In the genomic region with DNA sequence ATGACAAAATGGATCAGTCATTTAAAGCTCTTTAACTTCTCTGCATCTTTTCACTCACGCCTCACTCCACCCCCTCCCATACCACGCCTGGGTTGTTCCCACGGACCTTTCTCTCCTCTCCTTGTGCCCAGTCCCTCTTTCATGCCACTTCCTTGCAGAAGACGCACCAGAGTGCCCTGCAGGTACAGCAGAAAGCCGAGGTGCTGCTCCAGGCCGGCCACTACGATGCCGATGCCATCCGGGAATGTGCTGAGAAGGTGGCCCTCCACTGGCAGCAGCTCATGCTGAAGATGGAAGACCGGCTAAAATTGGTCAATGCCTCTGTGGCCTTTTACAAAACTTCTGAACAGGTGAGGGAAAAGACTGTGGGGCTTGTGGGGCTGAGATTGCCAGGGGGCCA, we compare ENCODE assay signal across 28 cellular contexts.
"Had no signal": no experiment of that assay in that cellular context is flagged by ENCODE, and none has a peak within 500 bp of the region (broad histone marks: within the 10 kb centered on the region; RNA-seq: fewer than 3 reads in every experiment).

No MANE protein-coding gene starts in this region.

- H3K4me3 ChIP-seq: stomach, suprapubic skin, testis, thoracic aorta, thyroid gland, tibial artery, tibial nerve, transverse colon, upper lobe of left lung, upper lobe of right lung, uterus, vagina had no signal

- H3K9me3 Mint-ChIP-seq: stimulated activated effector memory CD8-positive, alpha-beta T cell treated with anti-CD3 and anti-CD28 coated beads, Interleukin-12 subunit alpha, Interleukin-12 subunit beta, amount 100 ng/mL, for 72 hours; stimulated activated memory B cell treated with anti-CD40 and anti-IgM and Interleukin-4, amounts not matched to agents 10 μg/mL and 1 μg/mL and 100 μg/mL, for 72 hours; stimulated activated naive B cell treated with anti-CD40 and anti-IgM and Interleukin-4, amounts not matched to agents 10 μg/mL and 1 μg/mL and 100 μg/mL, for 72 hours; stimulated activated naive CD8-positive, alpha-beta T cell treated with anti-CD3 and anti-CD28 coated beads, Interleukin-15, amount 100 ng/mL, for 72 hours; stimulated activated naive CD8-positive, alpha-beta T cell treated with anti-CD3 and anti-CD28 coated beads, Interleukin-15, Interleukin-2, amounts not matched to agents 100 ng/mL and 50 ng/mL, for 24 hours; type B pancreatic cell had no signal

- ATAC-seq: stimulated activated effector memory CD8-positive, alpha-beta T cell treated with anti-CD3 and anti-CD28 coated beads, Interleukin-12 subunit alpha, Interleukin-12 subunit beta, amount 100 ng/mL, for 72 hours; stimulated activated memory B cell treated with anti-CD40 and anti-IgM and Interleukin-4, amounts not matched to agents 10 μg/mL and 1 μg/mL and 100 μg/mL, for 72 hours; stimulated activated naive B cell treated with anti-CD40 and anti-IgM and Interleukin-4, amounts not matched to agents 10 μg/mL and 1 μg/mL and 100 μg/mL, for 72 hours; stimulated activated naive CD8-positive, alpha-beta T cell treated with anti-CD3 and anti-CD28 coated beads, Interleukin-15, amount 100 ng/mL, for 72 hours; stimulated activated naive CD8-positive, alpha-beta T cell treated with anti-CD3 and anti-CD28 coated beads, Interleukin-15, Interleukin-2, amounts not matched to agents 100 U/mL and 50 U/mL, for 24 hours; upper lobe of right lung had no signal

- H3K27ac ChIP-seq: stomach, suprapubic skin, testis, thoracic aorta, thyroid gland, tibial artery, tibial nerve, transverse colon, upper lobe of left lung, upper lobe of right lung, uterus, vagina had no signal

- H3K27me3 Mint-ChIP-seq: stimulated activated naive B cell treated with anti-CD40 and anti-IgM and Interleukin-4, amounts not matched to agents 10 μg/mL and 1 μg/mL and 100 μg/mL, for 72 hours; stimulated activated naive CD8-positive, alpha-beta T cell treated with anti-CD3 and anti-CD28 coated beads, Interleukin-15, amount 100 ng/mL, for 72 hours; type B pancreatic cell had no signal

- H3K27me3 ChIP-seq: stomach, suprapubic skin, testis, thyroid gland, tibial artery, tibial nerve, transverse colon, upper lobe of left lung, upper lobe of right lung, uterus, vagina had no signal

- H3K36me3 ChIP-seq: suprapubic skin, thyroid gland, transverse colon, upper lobe of right lung, vagina had no signal

- H3K4me1 ChIP-seq: stomach, testis, thyroid gland, tibial artery, tibial nerve, transverse colon, upper lobe of left lung, upper lobe of right lung, uterus had no signal

- H3K4me1 Mint-ChIP-seq: stimulated activated effector memory CD8-positive, alpha-beta T cell treated with anti-CD3 and anti-CD28 coated beads, Interleukin-12 subunit alpha, Interleukin-12 subunit beta, amount 100 ng/mL, for 72 hours; stimulated activated memory B cell treated with anti-CD40 and anti-IgM and Interleukin-4, amounts not matched to agents 10 μg/mL and 1 μg/mL and 100 μg/mL, for 72 hours; stimulated activated naive CD8-positive, alpha-beta T cell treated with anti-CD3 and anti-CD28 coated beads, Interleukin-15, amount 100 ng/mL, for 72 hours had no signal

- H3K36me3 Mint-ChIP-seq: stimulated activated effector memory CD8-positive, alpha-beta T cell treated with anti-CD3 and anti-CD28 coated beads, Interleukin-12 subunit alpha, Interleukin-12 subunit beta, amount 100 ng/mL, for 72 hours; stimulated activated memory B cell treated with anti-CD40 and anti-IgM and Interleukin-4, amounts not matched to agents 10 μg/mL and 1 μg/mL and 100 μg/mL, for 72 hours; stimulated activated naive B cell treated with anti-CD40 and anti-IgM and Interleukin-4, amounts not matched to agents 10 μg/mL and 1 μg/mL and 100 μg/mL, for 72 hours had no signal

- DNase-seq: stimulated activated CD4-positive, alpha-beta T cell treated with anti-CD3 and anti-CD28 coated beads, Interleukin-2, amount 100 ng/mL, for 48 hours; stimulated activated CD4-positive, alpha-beta T cell treated with anti-CD3 and anti-CD28 coated beads, Interleukin-4, amount 100 ng/mL, for 1 hour; stimulated activated CD4-positive, alpha-beta T cell treated with anti-CD3 and anti-CD28 coated beads, Interleukin-4, amount 100 ng/mL, for 24 hours; stimulated activated CD4-positive, alpha-beta T cell treated with anti-CD3 and anti-CD28 coated beads, Interleukin-4, amount 100 ng/mL, for 4 hours; stimulated activated CD8-positive, alpha-beta memory T cell treated with anti-CD3 and anti-CD28 coated beads, Interleukin-4, amount 100 ng/mL, for 48 hours; stimulated activated naive B cell treated with anti-CD40 and anti-IgM and Interleukin-4, amounts not matched to agents 10 μg/mL and 1 μg/mL and 100 μg/mL, for 72 hours; stimulated activated naive CD4-positive, alpha-beta T cell; stimulated activated naive CD4-positive, alpha-beta T cell treated with Interleukin-2 at 50 U/mL for 16 hours; stimulated activated naive CD8-positive, alpha-beta T cell treated with anti-CD3 and anti-CD28 coated beads, Interleukin-15, amount 100 ng/mL, for 72 hours; stimulated activated naive CD8-positive, alpha-beta T cell treated with anti-CD3 and anti-CD28 coated beads, Interleukin-15, Interleukin-2, amounts not matched to agents 100 U/mL and 50 U/mL, for 24 hours; stomach; substantia nigra; testis; thyroid gland; tibial artery; transverse colon; trophoblast cell; upper lobe of right lung; uterus had no signal

- H3K9me3 ChIP-seq: stomach, suprapubic skin, testis, thoracic aorta, thyroid gland, tibial artery, transverse colon, upper lobe of left lung, upper lobe of right lung, uterus, vagina had no signal

- H3K4me3 Mint-ChIP-seq: stimulated activated effector memory CD8-positive, alpha-beta T cell treated with anti-CD3 and anti-CD28 coated beads, Interleukin-12 subunit alpha, Interleukin-12 subunit beta, amount 100 ng/mL, for 72 hours; stimulated activated memory B cell treated with anti-CD40 and anti-IgM and Interleukin-4, amounts not matched to agents 10 μg/mL and 1 μg/mL and 100 μg/mL, for 72 hours; stimulated activated naive B cell treated with anti-CD40 and anti-IgM and Interleukin-4, amounts not matched to agents 10 μg/mL and 1 μg/mL and 100 μg/mL, for 72 hours; stimulated activated naive CD8-positive, alpha-beta T cell treated with anti-CD3 and anti-CD28 coated beads, Interleukin-15, amount 100 ng/mL, for 72 hours; stimulated activated naive CD8-positive, alpha-beta T cell treated with anti-CD3 and anti-CD28 coated beads, Interleukin-15, Interleukin-2, amounts not matched to agents 100 ng/mL and 50 ng/mL, for 24 hours; type B pancreatic cell had no signal

- H3K27ac Mint-ChIP-seq: stimulated activated effector memory CD8-positive, alpha-beta T cell treated with anti-CD3 and anti-CD28 coated beads, Interleukin-12 subunit alpha, Interleukin-12 subunit beta, amount 100 ng/mL, for 72 hours; stimulated activated memory B cell treated with anti-CD40 and anti-IgM and Interleukin-4, amounts not matched to agents 10 μg/mL and 1 μg/mL and 100 μg/mL, for 72 hours; stimulated activated naive B cell treated with anti-CD40 and anti-IgM and Interleukin-4, amounts not matched to agents 10 μg/mL and 1 μg/mL and 100 μg/mL, for 72 hours; stimulated activated naive CD8-positive, alpha-beta T cell treated with anti-CD3 and anti-CD28 coated beads, Interleukin-15, amount 100 ng/mL, for 72 hours; stimulated activated naive CD8-positive, alpha-beta T cell treated with anti-CD3 and anti-CD28 coated beads, Interleukin-15, Interleukin-2, amounts not matched to agents 100 ng/mL and 50 ng/mL, for 24 hours; type B pancreatic cell had no signal
